12 cellular contexts compared by ENCODE assay signal in the genomic region with DNA sequence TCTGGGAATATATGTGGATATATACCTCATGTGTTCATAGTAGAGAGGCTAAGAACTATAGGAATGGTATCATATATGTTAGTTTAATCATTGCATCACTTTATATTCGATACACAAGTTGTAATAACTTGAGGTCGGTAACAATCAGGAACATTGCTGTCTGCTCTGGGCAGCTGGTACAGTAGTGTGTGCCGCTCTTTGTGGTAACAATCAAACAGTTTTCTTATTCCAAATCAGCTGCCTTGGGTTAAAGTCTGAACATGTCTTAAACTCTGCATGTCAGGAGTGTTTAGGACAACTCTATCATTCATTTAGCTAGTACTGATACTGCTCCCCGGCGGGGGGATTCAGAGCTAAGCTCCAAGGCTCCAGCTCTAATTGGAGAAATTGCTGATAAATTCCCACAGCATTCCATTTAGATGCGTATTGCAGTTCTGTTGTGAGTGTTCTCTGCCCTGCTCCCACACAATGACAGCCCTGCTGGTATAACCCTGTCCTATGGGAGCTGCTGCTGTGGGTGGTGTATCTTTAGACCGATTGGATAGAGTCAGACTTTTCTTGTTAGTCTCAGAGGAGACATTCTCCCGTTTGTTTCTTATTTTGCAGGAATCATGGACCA.
DNase-seq lines count a peak whose midpoint lies in the region; ATAC-seq, FAIRE-seq and TF ChIP-seq lines count a peak whose summit lies in the region.
"Had no signal": no experiment of that assay in that cellular context is flagged by ENCODE, and none has a peak within 500 bp of the region (broad histone marks: within the 10 kb centered on the region; RNA-seq: fewer than 3 reads in every experiment).

No MANE protein-coding gene starts in this region.

- H3K4me1 ChIP-seq in SJSA1 (replicated peaks) = peaks cover 17% of the 10 kb centered on the region

- POLR2A ChIA-PET in activated CD8-positive, alpha-beta T cell treated with anti-CD3 and anti-CD28 coated beads, Interleukin-2, amount 10 ng/mL, durations not matched to agents 7 days and 5 days (lab: Charles Lee) = no interaction called here

- H3K9me3 ChIP-seq in SJSA1 (replicated peaks) (no peaks in the 10 kb centered on the region), WERI-Rb-1 (ENCODE audit: severe bottlenecking) (no peaks in the 10 kb centered on the region)

- H3K4me3 ChIP-seq in SJSA1 (no peak overlapping the region), WERI-Rb-1 (ENCODE audit: low read depth, low read length) (no peak overlapping the region)

- CTCF ChIA-PET in activated CD8-positive, alpha-beta T cell treated with anti-CD3 and anti-CD28 coated beads, Interleukin-2, amount 10 ng/mL, durations not matched to agents 7 days and 5 days (lab: Charles Lee) = no interaction called here

- DNase-seq in EL (peak; percentile 74), SJSA1 (ENCODE audit: low read depth in 1 of 2, low spot score in 2 of 2) (peak; percentile 89 to 90), fibroblast of peridontal ligament (ENCODE audit: extremely low read depth) (peak; percentile 89), osteocyte (ENCODE audit: extremely low spot score, unreplicated experiment) (no peak), GM19239 (ENCODE audit: insufficient read length, low spot score) (no peak), WERI-Rb-1 (no peak)
- no peak for DNase-seq in activated CD8-positive, alpha-beta T cell treated with anti-CD3 and anti-CD28 coated beads, Interleukin-2, amount 10 ng/mL, durations not matched to agents 7 days and 5 days
- DNase-seq: dorsolateral prefrontal cortex, NCI-H524 treated with DMSO at 0.1 percent for 48 hours, SIG-M5 had no signal

- no peak for ATAC-seq in activated CD8-positive, alpha-beta T cell treated with anti-CD3 and anti-CD28 coated beads, Interleukin-2, amount 10 ng/mL, durations not matched to agents 7 days and 5 days
- no peak for ATAC-seq in esophagus mucosa

- H3K36me3 ChIP-seq in SJSA1 (no peaks in the 10 kb centered on the region), WERI-Rb-1 (no peaks in the 10 kb centered on the region)

- H3K27me3 ChIP-seq in SJSA1 (replicated peaks) = no peaks in the 10 kb centered on the region
- H3K27me3 ChIP-seq in WERI-Rb-1 (ENCODE audit: insufficient read depth, low read depth, severe bottlenecking) = no peaks in the 10 kb centered on the region
- H3K27me3 ChIP-seq: dorsolateral prefrontal cortex had no signal

- H3K9me3 Mint-ChIP-seq in osteocyte (ENCODE audit: unreplicated experiment) = no peaks in the 10 kb centered on the region
- H3K9me3 Mint-ChIP-seq in activated CD8-positive, alpha-beta T cell treated with anti-CD3 and anti-CD28 coated beads, Interleukin-2, amount 10 ng/mL, durations not matched to agents 7 days and 5 days (ENCODE audit: insufficient read depth) = peaks cover 5% of the 10 kb centered on the region

- H3K27ac ChIP-seq in SJSA1 (peak overlapping the region; percentile 83), WERI-Rb-1 (no peak overlapping the region)
- H3K27ac ChIP-seq: HL-60 had no signal

- no peaks in the 10 kb centered on the region for H3K27me3 Mint-ChIP-seq in osteocyte (ENCODE audit: unreplicated experiment)
- H3K27me3 Mint-ChIP-seq in activated CD8-positive, alpha-beta T cell treated with anti-CD3 and anti-CD28 coated beads, Interleukin-2, amount 10 ng/mL, durations not matched to agents 7 days and 5 days (ENCODE audit: low read depth) = no peaks in the 10 kb centered on the region

- H3K36me3 Mint-ChIP-seq in osteocyte (ENCODE audit: unreplicated experiment) = no peaks in the 10 kb centered on the region
- H3K36me3 Mint-ChIP-seq in activated CD8-positive, alpha-beta T cell treated with anti-CD3 and anti-CD28 coated beads, Interleukin-2, amount 10 ng/mL, durations not matched to agents 7 days and 5 days (ENCODE audit: low read depth) = no peaks in the 10 kb centered on the region

- FAIRE-seq in GM19239 (lab: Jason Lieb, UNC) = no peak

- H3K27ac Mint-ChIP-seq in osteocyte (ENCODE audit: unreplicated experiment) = peak overlapping the region; percentile 65
- H3K27ac Mint-ChIP-seq in activated CD8-positive, alpha-beta T cell treated with anti-CD3 and anti-CD28 coated beads, Interleukin-2, amount 10 ng/mL, durations not matched to agents 7 days and 5 days = no peak overlapping the region

- H3K4me3 Mint-ChIP-seq in osteocyte (ENCODE audit: unreplicated experiment) = no peak overlapping the region
- H3K4me3 Mint-ChIP-seq in activated CD8-positive, alpha-beta T cell treated with anti-CD3 and anti-CD28 coated beads, Interleukin-2, amount 10 ng/mL, durations not matched to agents 7 days and 5 days = no peak overlapping the region

- TF ChIP-seq CTCF in osteocyte (IDR thresholded peaks at IDR 0.05) (no peak), WERI-Rb-1 (IDR thresholded peaks at IDR 0.05; ENCODE audit: low read depth, low read length) (no peak)

- peaks cover 16% of the 10 kb centered on the region for H3K4me1 Mint-ChIP-seq in osteocyte (ENCODE audit: unreplicated experiment)
- H3K4me1 Mint-ChIP-seq in activated CD8-positive, alpha-beta T cell treated with anti-CD3 and anti-CD28 coated beads, Interleukin-2, amount 10 ng/mL, durations not matched to agents 7 days and 5 days (ENCODE audit: low read depth) = no peaks in the 10 kb centered on the region

Comparison
In these comparisons a context has a peak if more than half of its experiments do, and no peak if none do; other contexts are left out.
1. DNase-seq: peak in EL (single experiment), SJSA1 (2 of 2) and fibroblast of peridontal ligament (single experiment); none in osteocyte (single experiment), GM19239 (single experiment), WERI-Rb-1 (single experiment) and activated CD8-positive, alpha-beta T cell treated with anti-CD3 and anti-CD28 coated beads, Interleukin-2, amount 10 ng/mL, durations not matched to agents 7 days and 5 days (single experiment).